Comparison of ENCODE assay signal across 8 cellular contexts in the genomic region with DNA sequence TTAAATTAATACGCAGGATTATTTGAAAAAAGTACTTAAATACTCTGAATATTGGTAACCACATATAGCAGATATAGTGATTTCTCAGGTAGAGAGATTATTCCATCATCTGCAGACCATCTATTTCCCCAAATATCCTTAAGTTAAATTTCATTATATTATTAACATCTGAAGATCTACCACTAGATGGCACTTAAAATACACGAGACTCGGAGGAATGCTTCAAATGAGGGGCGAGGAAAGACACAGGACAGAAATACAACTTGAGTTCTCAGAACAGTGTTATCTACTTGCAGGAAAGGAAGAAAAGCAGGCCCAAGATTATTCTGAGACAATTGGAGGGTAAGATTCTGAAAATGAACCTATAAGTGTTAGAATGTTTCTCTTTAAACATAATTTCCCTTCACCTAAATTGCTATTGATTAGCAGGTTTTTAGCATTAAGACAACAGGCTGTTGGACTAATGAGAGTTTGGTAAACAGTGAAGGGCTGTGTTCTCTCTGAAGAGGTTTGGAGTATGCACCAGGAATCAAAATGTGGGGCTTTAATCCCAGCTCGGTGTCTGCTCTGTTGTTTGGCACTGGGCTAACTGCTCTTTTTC.
A peak's percentile ranks its signal among the peaks of the same experiment; 100 is the strongest.
DNase-seq lines count a peak whose midpoint lies in the region; ATAC-seq, FAIRE-seq and TF ChIP-seq lines count a peak whose summit lies in the region.

No MANE protein-coding gene starts in this region.

- H3K4me3 Mint-ChIP-seq in activated CD8-positive, alpha-beta T cell treated with anti-CD3 and anti-CD28 coated beads for 36 hours = no peak overlapping the region
- no peak overlapping the region for H3K4me3 Mint-ChIP-seq in activated CD8-positive, alpha-beta T cell treated with anti-CD3 and anti-CD28 coated beads, Interleukin-2, amount 10 ng/mL, durations not matched to agents 7 days and 5 days
- H3K4me3 Mint-ChIP-seq in progenitor cell of endocrine pancreas (ENCODE audit: low read depth) = no peak overlapping the region

- H3K79me2 ChIP-seq in OCI-LY1 (ENCODE audit: insufficient read depth, low read length) = no peaks in the 10 kb centered on the region
- H3K79me2 ChIP-seq in endothelial cell of umbilical vein (ENCODE audit: control insufficient read depth, insufficient read depth, low read length) = no peaks in the 10 kb centered on the region

- peak; percentile 53 for TF ChIP-seq CTCF in activated CD8-positive, alpha-beta T cell treated with anti-CD3 and anti-CD28 coated beads for 36 hours (IDR thresholded peaks at IDR 0.05)
- TF ChIP-seq CTCF in OCI-LY1 (IDR thresholded peaks at IDR 0.05; ENCODE audit: low read length) = peak; percentile 39
- no peak for TF ChIP-seq CTCF in endothelial cell of umbilical vein (IDR thresholded peaks at IDR 0.05; ENCODE audit: extremely low read depth in 1 of 2, insufficient read depth in 1 of 2, low read depth in 1 of 2, low read length in 2 of 2)
- TF ChIP-seq CTCF in progenitor cell of endocrine pancreas (IDR thresholded peaks at IDR 0.05; ENCODE audit: unreplicated experiment) = peak; percentile 66

- H3K4me2 ChIP-seq in OCI-LY1 (ENCODE audit: low read length) (no peak overlapping the region), endothelial cell of umbilical vein (ENCODE audit: insufficient read depth, low read length) (no peak overlapping the region)

- H3K27me3 Mint-ChIP-seq in activated CD8-positive, alpha-beta T cell treated with anti-CD3 and anti-CD28 coated beads for 36 hours = peaks cover 8% of the 10 kb centered on the region
- H3K27me3 Mint-ChIP-seq in activated CD8-positive, alpha-beta T cell treated with anti-CD3 and anti-CD28 coated beads, Interleukin-2, amount 10 ng/mL, durations not matched to agents 7 days and 5 days (ENCODE audit: low read depth) = peaks cover 2% of the 10 kb centered on the region
- no peaks in the 10 kb centered on the region for H3K27me3 Mint-ChIP-seq in progenitor cell of endocrine pancreas

- H3K27ac ChIP-seq in OCI-LY1 (ENCODE audit: low read depth, low read length, poor library complexity, severe bottlenecking) (no peak overlapping the region), endothelial cell of umbilical vein (ENCODE audit: insufficient read depth, low read depth, low read length) (no peak overlapping the region)

- no peak overlapping the region for H3K27ac Mint-ChIP-seq in activated CD8-positive, alpha-beta T cell treated with anti-CD3 and anti-CD28 coated beads for 36 hours
- H3K27ac Mint-ChIP-seq in activated CD8-positive, alpha-beta T cell treated with anti-CD3 and anti-CD28 coated beads, Interleukin-2, amount 10 ng/mL, durations not matched to agents 7 days and 5 days = no peak overlapping the region
- H3K27ac Mint-ChIP-seq in progenitor cell of endocrine pancreas = no peak overlapping the region

- POLR2A ChIA-PET in activated CD8-positive, alpha-beta T cell treated with anti-CD3 and anti-CD28 coated beads for 36 hours (lab: Charles Lee) = interaction anchor here (0.7 kb wide), 1 partner anchor 741 kb away, joined by 3 read pairs; no protein-coding TSS in a partner anchor
- POLR2A ChIA-PET in activated CD8-positive, alpha-beta T cell treated with anti-CD3 and anti-CD28 coated beads, Interleukin-2, amount 10 ng/mL, durations not matched to agents 7 days and 5 days (lab: Charles Lee) = no interaction called here
- POLR2A ChIA-PET in endothelial cell of umbilical vein (lab: Charles Lee) = no interaction called here

- BruUV-seq in endothelial cell of umbilical vein (replicated peaks; lab: Mats Ljungman, UMichigan) = no TSS peak

- peak; percentile 47 for ATAC-seq in activated CD8-positive, alpha-beta T cell treated with anti-CD3 and anti-CD28 coated beads for 36 hours
- ATAC-seq in activated CD8-positive, alpha-beta T cell treated with anti-CD3 and anti-CD28 coated beads, Interleukin-2, amount 10 ng/mL, durations not matched to agents 7 days and 5 days = no peak
- peak; percentile 46 for ATAC-seq in HG03432 (IDR thresholded peaks at IDR 0.05; ENCODE audit: unreplicated experiment)
- ATAC-seq in GM19397 (IDR thresholded peaks at IDR 0.05; ENCODE audit: unreplicated experiment) = no peak

- H3K27me3 ChIP-seq in OCI-LY1 (ENCODE audit: insufficient read depth, low read length) (no peaks in the 10 kb centered on the region), endothelial cell of umbilical vein (ENCODE audit: control insufficient read depth in 2 of 2, insufficient read depth in 2 of 2, low read length in 2 of 2) (no peaks in the 10 kb centered on the region)

- no peak overlapping the region for H2AFZ ChIP-seq in OCI-LY1 (ENCODE audit: low read length)
- no peak overlapping the region for H2AFZ ChIP-seq in endothelial cell of umbilical vein (ENCODE audit: low read depth, low read length)

- DNase-seq in activated CD8-positive, alpha-beta T cell treated with anti-CD3 and anti-CD28 coated beads for 36 hours = no peak
- no peak for DNase-seq in activated CD8-positive, alpha-beta T cell treated with anti-CD3 and anti-CD28 coated beads, Interleukin-2, amount 10 ng/mL, durations not matched to agents 7 days and 5 days
- DNase-seq in endothelial cell of umbilical vein (ENCODE audit: low read depth, low spot score) (peak; percentile 39), progenitor cell of endocrine pancreas (ENCODE audit: low spot score, unreplicated experiment) (no peak), occipital lobe (lab: John Stamatoyannopoulos, UW) (no peak)

- H3K9me1 ChIP-seq in endothelial cell of umbilical vein (replicated peaks; ENCODE audit: control insufficient read depth, extremely low read depth, insufficient read depth, low read length) = no peaks in the 10 kb centered on the region

- no peaks in the 10 kb centered on the region for H3K36me3 ChIP-seq in OCI-LY1 (ENCODE audit: insufficient read depth, low read length)
- no peaks in the 10 kb centered on the region for H3K36me3 ChIP-seq in endothelial cell of umbilical vein (ENCODE audit: control insufficient read depth in 2 of 2, extremely low read depth in 1 of 2, insufficient read depth in 2 of 2, low read length in 2 of 2)

- no peaks in the 10 kb centered on the region for H3K4me1 ChIP-seq in OCI-LY1 (ENCODE audit: insufficient read depth, low read length, severe bottlenecking)
- H3K4me1 ChIP-seq in endothelial cell of umbilical vein (ENCODE audit: control insufficient read depth, extremely low read depth, insufficient read depth, low read length) = no peaks in the 10 kb centered on the region

- H3K9ac ChIP-seq in OCI-LY1 (ENCODE audit: low read length) (no peak overlapping the region), endothelial cell of umbilical vein (replicated peaks; ENCODE audit: extremely low read depth, insufficient read depth, low read length) (no peak overlapping the region)

- H4K20me1 ChIP-seq in OCI-LY1 (ENCODE audit: insufficient read depth, low read length) (no peaks in the 10 kb centered on the region), endothelial cell of umbilical vein (replicated peaks; ENCODE audit: control insufficient read depth, extremely low read depth, insufficient read depth, low read length) (no peaks in the 10 kb centered on the region)

- H3K36me3 Mint-ChIP-seq in activated CD8-positive, alpha-beta T cell treated with anti-CD3 and anti-CD28 coated beads for 36 hours (ENCODE audit: low read depth) = no peaks in the 10 kb centered on the region
- H3K36me3 Mint-ChIP-seq in activated CD8-positive, alpha-beta T cell treated with anti-CD3 and anti-CD28 coated beads, Interleukin-2, amount 10 ng/mL, durations not matched to agents 7 days and 5 days (ENCODE audit: low read depth) = no peaks in the 10 kb centered on the region
- H3K36me3 Mint-ChIP-seq in progenitor cell of endocrine pancreas (ENCODE audit: insufficient read depth) = no peaks in the 10 kb centered on the region

- TF ChIP-seq POLR2A in endothelial cell of umbilical vein (IDR thresholded peaks at IDR 0.05; ENCODE audit: low read depth, low read length) = no peak

- no peaks in the 10 kb centered on the region for H3K9me2 ChIP-seq in OCI-LY1 (ENCODE audit: low read depth, low read length)

- no peaks in the 10 kb centered on the region for H3F3A ChIP-seq in OCI-LY1 (ENCODE audit: insufficient read depth, low read length)

- intact Hi-C loops in activated CD8-positive, alpha-beta T cell treated with anti-CD3 and anti-CD28 coated beads for 36 hours (cut with micrococcal nuclease) = no loop called here
- intact Hi-C loops in endothelial cell of umbilical vein (cut with micrococcal nuclease) = no loop called here

- FAIRE-seq in endothelial cell of umbilical vein (lab: Jason Lieb, UNC) = no peak

- H3K4me1 Mint-ChIP-seq in activated CD8-positive, alpha-beta T cell treated with anti-CD3 and anti-CD28 coated beads for 36 hours (ENCODE audit: low read depth) = no peaks in the 10 kb centered on the region
- H3K4me1 Mint-ChIP-seq in activated CD8-positive, alpha-beta T cell treated with anti-CD3 and anti-CD28 coated beads, Interleukin-2, amount 10 ng/mL, durations not matched to agents 7 days and 5 days (ENCODE audit: low read depth) = no peaks in the 10 kb centered on the region
- peaks cover 13% of the 10 kb centered on the region for H3K4me1 Mint-ChIP-seq in progenitor cell of endocrine pancreas (ENCODE audit: low read depth)

- no peaks in the 10 kb centered on the region for H3K9me3 ChIP-seq in OCI-LY1 (ENCODE audit: low read length)
- no peaks in the 10 kb centered on the region for H3K9me3 ChIP-seq in endothelial cell of umbilical vein (replicated peaks; ENCODE audit: control insufficient read depth, insufficient read depth, low read length)

- H3K9me3 Mint-ChIP-seq in activated CD8-positive, alpha-beta T cell treated with anti-CD3 and anti-CD28 coated beads for 36 hours = no peaks in the 10 kb centered on the region
- H3K9me3 Mint-ChIP-seq in activated CD8-positive, alpha-beta T cell treated with anti-CD3 and anti-CD28 coated beads, Interleukin-2, amount 10 ng/mL, durations not matched to agents 7 days and 5 days (ENCODE audit: insufficient read depth) = no peaks in the 10 kb centered on the region
- no peaks in the 10 kb centered on the region for H3K9me3 Mint-ChIP-seq in progenitor cell of endocrine pancreas (ENCODE audit: low read depth)

- no peak overlapping the region for H3K4me3 ChIP-seq in OCI-LY1 (ENCODE audit: low read depth, low read length, poor library complexity, severe bottlenecking)
- no peak overlapping the region for H3K4me3 ChIP-seq in endothelial cell of umbilical vein (replicated peaks in 1 of 3; ENCODE audit: insufficient read depth in 1 of 3, low read depth in 1 of 3, low read length in 3 of 3)

- CTCF ChIA-PET in activated CD8-positive, alpha-beta T cell treated with anti-CD3 and anti-CD28 coated beads for 36 hours (lab: Charles Lee) = interaction anchor here (1.2 kb wide), 1 partner anchor 11 kb away, joined by 3 read pairs; no protein-coding TSS in a partner anchor
- CTCF ChIA-PET in activated CD8-positive, alpha-beta T cell treated with anti-CD3 and anti-CD28 coated beads, Interleukin-2, amount 10 ng/mL, durations not matched to agents 7 days and 5 days (lab: Charles Lee) = no interaction called here
- CTCF ChIA-PET in endothelial cell of umbilical vein (lab: Charles Lee) = no interaction called here

- dilution Hi-C loops in endothelial cell of umbilical vein (cut with MboI; ENCODE audit: extremely low pct_ligation_motif_present, low sequenced_read_pairs) = no loop called here

TF ChIP-seq in endothelial cell of umbilical vein, 7 proteins besides CTCF, POLR2A, EP300 and RAD21 (continues in another document):
- TF ChIP-seq EZH2 (IDR thresholded peaks at IDR 0.05; ENCODE audit: borderline replicate concordance, low read depth, low read length, severe bottlenecking) (no peak), MYC (IDR thresholded peaks at IDR 0.05; ENCODE audit: low read depth, low read length) (no peak)

Comparison
In these comparisons a context has a peak if more than half of its experiments do, and no peak if none do; other contexts are left out.
1. ATAC-seq: peak in activated CD8-positive, alpha-beta T cell treated with anti-CD3 and anti-CD28 coated beads for 36 hours (single experiment) and HG03432 (single experiment); none in activated CD8-positive, alpha-beta T cell treated with anti-CD3 and anti-CD28 coated beads, Interleukin-2, amount 10 ng/mL, durations not matched to agents 7 days and 5 days (single experiment) and GM19397 (single experiment).
2. CTCF ChIP-seq: peak in activated CD8-positive, alpha-beta T cell treated with anti-CD3 and anti-CD28 coated beads for 36 hours (single experiment), OCI-LY1 (single experiment) and progenitor cell of endocrine pancreas (single experiment); none in endothelial cell of umbilical vein (0 of 2).